ENCODE assay signal across 20 cellular contexts in genomic region chrX:111876646-111877045, GRCh38. TPM values are rescaled to one million over a fixed set of nuclear protein-coding genes. Genes with fewer than 3 reads are reported as not detected.
A peak's percentile ranks its signal among the peaks of the same experiment; 100 is the strongest.
DNase-seq lines count a peak whose midpoint lies in the region; ATAC-seq, FAIRE-seq and TF ChIP-seq lines count a peak whose summit lies in the region.
"Had no signal": no experiment of that assay in that cellular context is flagged by ENCODE, and none has a peak within 500 bp of the region (broad histone marks: within the 10 kb centered on the region; RNA-seq: fewer than 3 reads in every experiment).

No MANE protein-coding gene starts in this region.

- H3K27me3 ChIP-seq in H1 (replicated peaks in 1 of 4; ENCODE audit: control insufficient read depth in 3 of 4, extremely low read depth in 1 of 4, insufficient read depth in 3 of 4, low read length in 3 of 4) (no peaks in the 10 kb centered on the region), GM23248 (replicated peaks; ENCODE audit: insufficient read depth) (no peaks in the 10 kb centered on the region)

- H4K8ac ChIP-seq in H1 (ENCODE audit: extremely low read depth, insufficient read depth, low read length) = no peak overlapping the region

- no peak overlapping the region for H2BK120ac ChIP-seq in H1 (replicated peaks; ENCODE audit: low read depth, low read length)

- WGBS in H1 (ENCODE audit: extremely low coverage in 1 of 2, insufficient coverage in 1 of 2, insufficient read length in 1 of 2, insufficient replicate concordance in 2 of 2, low coverage in 1 of 2, low lambda C conversion rate in 2 of 2, missing lambda C conversion rate in 1 of 2), 2 experiments = 84% methylated on average over 3 of the region's 3 CpGs; no CpG with 5 or more reads in 1 of the 2 experiments
- 43 to 44% methylated on average over 3 of the region's 3 CpGs for WGBS in GM23248 (ENCODE audit: low coverage in 1 of 2, low lambda C conversion rate in 2 of 2, missing lambda C conversion rate in 2 of 2), 2 experiments

- no peaks in the 10 kb centered on the region for H3K23me2 ChIP-seq in H1 (ENCODE audit: low read depth, low read length)

- CTCF ChIA-PET in H1 (lab: Charles Lee; ENCODE audit: partially characterized antibody) = no interaction called here

- H4K5ac ChIP-seq in H1 (ENCODE audit: insufficient read length, low read depth, low read length) = no peak overlapping the region

- H2BK15ac ChIP-seq in H1 (ENCODE audit: low read length) = no peak overlapping the region

- H3K9me2 ChIP-seq in GM23248 (ENCODE audit: insufficient read depth) = no peaks in the 10 kb centered on the region

- H3K14ac ChIP-seq in H1 (ENCODE audit: insufficient read length) = no peak overlapping the region

- H2BK12ac ChIP-seq in H1 (ENCODE audit: low read depth, low read length) = no peak overlapping the region

- no peak for DNase-seq in H1 (ENCODE audit: low read depth in 1 of 2, low spot score in 2 of 2)
- no peak for DNase-seq in C1 segment of cervical spinal cord (lab: John Stamatoyannopoulos, UW)
- no peak for DNase-seq in GM23248
- DNase-seq: 8988T; Calu3; CD8-positive, alpha-beta T cell; DMS79 treated with DMSO at 0.1 percent for 48 hours; GF-D8; HCEC 1CT; Kasumi-1; KG1 had no signal

- H3K4me3 ChIP-seq in H1 (ENCODE audit: extremely low read depth in 1 of 4, insufficient read depth in 2 of 4, low read depth in 3 of 4, low read length in 4 of 4) = no peak overlapping the region
- no peak overlapping the region for H3K4me3 ChIP-seq in GM23248
- H3K4me3 ChIP-seq: BLaER1 had no signal

- H3K9me3 ChIP-seq in H1 (ENCODE audit: insufficient read depth in 2 of 2, low read depth in 1 of 2, low read length in 1 of 2) = no peaks in the 10 kb centered on the region
- no peaks in the 10 kb centered on the region for H3K9me3 ChIP-seq in GM23248 (ENCODE audit: low read depth)
- H3K9me3 ChIP-seq: BLaER1 had no signal

- H3K36me3 ChIP-seq in H1 (ENCODE audit: control insufficient read depth in 2 of 4, insufficient read depth in 4 of 4, low read length in 3 of 4) (no peaks in the 10 kb centered on the region), GM23248 (ENCODE audit: low read depth) (no peaks in the 10 kb centered on the region)
- H3K36me3 ChIP-seq: BLaER1 had no signal

- FAIRE-seq in H1 (lab: Jason Lieb, UNC) = peak; percentile 13
- FAIRE-seq: H54 had no signal

- H3K79me2 ChIP-seq in H1 (ENCODE audit: control insufficient read depth in 1 of 2, insufficient read depth in 2 of 2, low read length in 2 of 2) = no peaks in the 10 kb centered on the region
- H3K79me2 ChIP-seq in GM23248 (ENCODE audit: insufficient read depth) = no peaks in the 10 kb centered on the region

- H4K20me1 ChIP-seq in H1 (replicated peaks in 1 of 2; ENCODE audit: control insufficient read depth in 1 of 2, insufficient read depth in 2 of 2, low read length in 2 of 2) (no peaks in the 10 kb centered on the region), GM23248 (ENCODE audit: insufficient read depth) (no peaks in the 10 kb centered on the region)

- in situ Hi-C loops in GM23248 (cut with MboI) = no loop called here

- no peak overlapping the region for H3K56ac ChIP-seq in H1 (replicated peaks; ENCODE audit: insufficient read length, low read depth, low read length)

- no peaks in the 10 kb centered on the region for H3F3A ChIP-seq in GM23248 (ENCODE audit: insufficient read depth)

- H3K4ac ChIP-seq in H1 (replicated peaks; ENCODE audit: insufficient read length, low read depth, low read length) = no peak overlapping the region

- H3K4me2 ChIP-seq in H1 (ENCODE audit: insufficient read depth in 1 of 2, low read depth in 2 of 2, low read length in 2 of 2) (no peak overlapping the region), GM23248 (ENCODE audit: unreplicated experiment) (no peak overlapping the region)
- H3K4me2 ChIP-seq: BLaER1 had no signal

- H3K18ac ChIP-seq in H1 (ENCODE audit: extremely low read depth, low read length) = no peak overlapping the region

- TF ChIP-seq CTCF in H1 (IDR thresholded peaks at IDR 0.05; ENCODE audit: control extremely low read depth in 1 of 3, insufficient read depth in 1 of 3, low read depth in 1 of 3, low read length in 3 of 3) = no peak

- no peak overlapping the region for H2BK5ac ChIP-seq in H1 (ENCODE audit: low read depth, low read length)

- no peak overlapping the region for H3K9ac ChIP-seq in H1 (replicated peaks in 1 of 4; ENCODE audit: extremely low read depth in 1 of 4, low read depth in 3 of 4, low read length in 3 of 4)
- no peak overlapping the region for H3K9ac ChIP-seq in GM23248
- H3K9ac ChIP-seq: BLaER1 had no signal

- no peak overlapping the region for H4K91ac ChIP-seq in H1 (replicated peaks; ENCODE audit: insufficient read length, low read length)

- TF ChIP-seq RAD21 in H1 (IDR thresholded peaks at IDR 0.05 in 1 of 2, conservative IDR thresholded peaks at IDR 0.05 in 1 of 2; ENCODE audit: low read depth in 2 of 2, low read length in 2 of 2) = no peak

- no peak for TF ChIP-seq POLR2A in H1 (IDR thresholded peaks at IDR 0.05; ENCODE audit: control extremely low read depth in 1 of 2, low read depth in 2 of 2, low read length in 2 of 2)

- H3K27ac ChIP-seq in H1 (ENCODE audit: low read depth, low read length) = no peak overlapping the region
- no peak overlapping the region for H3K27ac ChIP-seq in GM23248
- H3K27ac ChIP-seq: BLaER1 had no signal

- ATAC-seq in GM18858 (IDR thresholded peaks at IDR 0.05; ENCODE audit: unreplicated experiment) (peak; percentile 38), GM21723 (IDR thresholded peaks at IDR 0.05; ENCODE audit: unreplicated experiment) (peak; percentile 67), HG03442 (IDR thresholded peaks at IDR 0.05; ENCODE audit: unreplicated experiment) (peak; percentile 52), HG02840 (IDR thresholded peaks at IDR 0.05; ENCODE audit: low FRiP score, unreplicated experiment) (no peak)
- ATAC-seq: CD8-positive, alpha-beta T cell had no signal

- no peaks in the 10 kb centered on the region for H3K79me1 ChIP-seq in H1 (ENCODE audit: low read depth, low read length)

- no peak for TF ChIP-seq EP300 in H1 (IDR thresholded peaks at IDR 0.05; ENCODE audit: borderline replicate concordance in 1 of 2, low read depth in 2 of 2, low read length in 2 of 2)

- H2AK5ac ChIP-seq in H1 (ENCODE audit: low read depth, low read length) = no peak overlapping the region

- no peak overlapping the region for H2BK20ac ChIP-seq in H1 (ENCODE audit: low read length)

- H2AFZ ChIP-seq in H1 (ENCODE audit: low read length) (no peak overlapping the region), GM23248 (no peak overlapping the region)

- H3K4me1 ChIP-seq in H1 (replicated peaks in 1 of 4; ENCODE audit: control insufficient read depth in 3 of 4, insufficient read depth in 4 of 4, low read length in 3 of 4) = no peaks in the 10 kb centered on the region
- H3K4me1 ChIP-seq in GM23248 (ENCODE audit: insufficient read depth) = no peaks in the 10 kb centered on the region

- POLR2A ChIA-PET in H1 (lab: Charles Lee; ENCODE audit: partially characterized antibody) = no interaction called here

- no peak overlapping the region for H3K23ac ChIP-seq in H1 (ENCODE audit: insufficient read length)

TF ChIP-seq in H1, 55 proteins besides CTCF, POLR2A, EP300 and RAD21:
- TF ChIP-seq RBBP5 (IDR thresholded peaks at IDR 0.05; ENCODE audit: borderline replicate concordance, low read depth, low read length) (no peak), ZNF274 (IDR thresholded peaks at IDR 0.05; ENCODE audit: borderline replicate concordance, extremely low read depth, low read length) (no peak), ATF3 (IDR thresholded peaks at IDR 0.05; ENCODE audit: insufficient read depth, low read depth, low read length) (no peak), USF2 (IDR thresholded peaks at IDR 0.05; ENCODE audit: low read length) (no peak), KDM1A (IDR thresholded peaks at IDR 0.05; ENCODE audit: borderline replicate concordance, low read length) (no peak), SIRT6 (IDR thresholded peaks at IDR 0.05; ENCODE audit: low read length) (no peak), RNF2 (IDR thresholded peaks at IDR 0.05; ENCODE audit: borderline replicate concordance, low read depth, low read length, missing control alignments, poor library complexity, severe bottlenecking) (no peak), GABPA (IDR thresholded peaks at IDR 0.05; ENCODE audit: borderline replicate concordance, insufficient read depth, low read length) (no peak), SP1 (IDR thresholded peaks at IDR 0.05; ENCODE audit: low read depth, low read length) (no peak), TAF7 (optimal IDR thresholded peaks at IDR 0.05; ENCODE audit: borderline replicate concordance, low read depth, low read length) (no peak)
TF ChIP-seq in H1: peak in this region for 0.

RNA-seq across cellular contexts. Expression of gene TRPC5OS, which starts 0.7 kb away (rescaled TPM):
- total RNA-seq in H1 (2021; fragmentation: NEBNext Ultra II Directional; extraction: Animal tissue kit (Norgen Biotek cat#: 25700)) = not detected in 2 replicates
- polyA plus RNA-seq in H1 (2011; rRNA removed) = not detected in 2 replicates
- not detected for polyA plus RNA-seq in H1 (2011; cell fraction: cytosol; rRNA removed)
- polyA plus RNA-seq in H1 (2011; cell fraction: nucleus; rRNA removed) = not detected
- not detected in 4 replicates for polyA plus RNA-seq in H1 (2012, experiment 1 of 2)
- polyA plus RNA-seq in H1 (2012, experiment 2 of 2) = not detected
- polyA plus RNA-seq in H1 (2013, experiment 1 of 2) = not detected
- polyA plus RNA-seq in H1 (2013, experiment 2 of 2) = 0.02 TPM
- polyA minus RNA-seq in H1 (2011; rRNA and poly(A)+ RNA removed) = not detected in 2 replicates
- polyA minus RNA-seq in H1 (2011; cell fraction: cytosol; rRNA and poly(A)+ RNA removed) = not detected
- not detected for polyA minus RNA-seq in H1 (2011; cell fraction: nucleus; rRNA and poly(A)+ RNA removed)
- total RNA-seq in GM23248 (2014; rRNA removed; shearing (Covaris generic)) = not detected in 2 replicates
- not detected in 2 replicates for polyA plus RNA-seq in GM23248 (2016; fragmentation: Nextera tagmentation; extraction: Ambion mirVana)
- total RNA-seq: A673; Calu3; CD8-positive, alpha-beta T cell; HT-29 had no signal
- polyA plus RNA-seq: AG04450 had no signal
